Comparison of ENCODE assay signal across 9 cellular contexts in the genomic region with DNA sequence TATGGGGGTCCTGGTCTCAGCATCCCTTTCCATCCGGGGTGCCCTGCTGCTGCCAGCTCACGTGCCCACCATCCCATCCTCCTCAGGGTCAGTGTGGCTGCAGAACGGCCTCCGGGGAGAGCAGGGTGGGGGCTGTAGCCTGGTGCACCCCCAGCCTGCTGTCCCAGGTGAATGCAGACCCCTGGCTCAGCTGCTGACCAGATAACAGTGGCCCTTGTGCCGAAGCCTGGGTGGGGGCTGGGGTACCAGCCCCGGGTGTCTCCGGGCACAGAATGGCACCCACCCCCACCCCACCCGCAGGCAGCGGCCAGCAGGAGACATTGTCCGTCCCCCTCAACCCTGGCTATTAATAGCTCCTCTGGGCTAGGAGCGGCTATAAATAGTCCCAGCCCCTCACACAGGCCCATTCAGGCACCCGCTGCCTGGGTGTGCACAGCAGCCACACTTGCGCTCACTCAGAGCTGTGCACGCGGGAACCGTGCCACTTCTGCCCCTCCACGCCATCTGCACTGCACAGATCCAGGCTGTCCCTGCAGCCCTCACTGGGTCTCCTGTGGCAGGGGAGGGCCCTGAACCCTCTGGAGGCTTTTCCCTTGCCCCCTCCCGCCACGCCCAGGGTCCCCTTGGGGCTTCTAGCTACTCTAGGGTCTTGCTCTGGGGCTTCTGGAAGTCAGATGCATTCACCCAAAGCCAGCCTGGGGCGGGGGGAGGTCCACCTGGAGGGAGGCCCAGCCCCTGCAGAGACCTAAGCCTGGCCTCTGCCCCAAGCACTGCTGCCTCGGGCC. TPM values are rescaled to one million over a fixed set of nuclear protein-coding genes. Genes with fewer than 3 reads are reported as not detected.
DNase-seq lines count a peak whose midpoint lies in the region; ATAC-seq, FAIRE-seq and TF ChIP-seq lines count a peak whose summit lies in the region.
"Had no signal": no experiment of that assay in that cellular context is flagged by ENCODE, and none has a peak within 500 bp of the region (broad histone marks: within the 10 kb centered on the region; RNA-seq: fewer than 3 reads in every experiment).

No MANE protein-coding gene starts in this region.

- in situ Hi-C loops in GM12878 (cut with MboI), result no loop called here

- H3K27me3 ChIP-seq in GM12878 (replicated peaks in 1 of 2; ENCODE audit: control insufficient read depth in 2 of 2, insufficient read depth in 2 of 2, low read length in 1 of 2), result no peaks in the 10 kb centered on the region
- no peaks in the 10 kb centered on the region for H3K27me3 ChIP-seq in right lobe of liver
- no peaks in the 10 kb centered on the region for H3K27me3 ChIP-seq in subcutaneous abdominal adipose tissue (ENCODE audit: control insufficient read depth in 5 of 5, insufficient read depth in 4 of 5, low read length in 5 of 5)

- ATAC-seq in GM12878, result no peak
- ATAC-seq in right lobe of liver, result no peak
- no peak for ATAC-seq in HG02852 (IDR thresholded peaks at IDR 0.05; ENCODE audit: unreplicated experiment)
- no peak for ATAC-seq in HG03432 (IDR thresholded peaks at IDR 0.05; ENCODE audit: unreplicated experiment)

- no TSS peak for BruUV-seq in GM12878 (replicated peaks; lab: Mats Ljungman, UMichigan)

- RAD21 ChIA-PET in GM12878 (lab: Charles Lee; ENCODE audit: unreplicated experiment), result interaction anchor here (1.7 kb wide), 1 partner anchor 25 kb away, joined by 15 read pairs; no protein-coding TSS in a partner anchor

- H4K20me1 ChIP-seq in GM12878 (ENCODE audit: control insufficient read depth, insufficient read depth), result no peaks in the 10 kb centered on the region

- TF ChIP-seq POLR2A in GM12878 (IDR thresholded peaks at IDR 0.05; ENCODE audit: low read depth, low read length), result no peak
- peak; percentile 41 for TF ChIP-seq POLR2A in right lobe of liver (IDR thresholded peaks at IDR 0.05)

- H3K9me3 ChIP-seq in GM12878 (replicated peaks; ENCODE audit: control insufficient read depth, insufficient read depth, low read length) (no peaks in the 10 kb centered on the region), right lobe of liver (no peaks in the 10 kb centered on the region), subcutaneous abdominal adipose tissue (ENCODE audit: control insufficient read depth in 5 of 5, low read length in 5 of 5) (no peaks in the 10 kb centered on the region)

- peaks cover 7% of the 10 kb centered on the region for H3K79me2 ChIP-seq in GM12878 (ENCODE audit: control insufficient read depth, insufficient read depth, low read length)

- H3K9ac ChIP-seq in GM12878 (ENCODE audit: control insufficient read depth, insufficient read depth, low read length) (peak overlapping the region; percentile 61), subcutaneous abdominal adipose tissue (ENCODE audit: low read length in 5 of 5) (peak overlapping the region in 3 of 5 donors; percentile 42 to 69 (median 55))

- no peak for TF ChIP-seq CTCF in GM12878 (IDR thresholded peaks at IDR 0.05 in 2 of 3, conservative IDR thresholded peaks at IDR 0.05 in 1 of 3; ENCODE audit: control insufficient read depth in 2 of 3, extremely low read depth in 1 of 3, insufficient read depth in 1 of 3, low read depth in 3 of 3, low read length in 3 of 3)
- TF ChIP-seq CTCF in right lobe of liver (IDR thresholded peaks at IDR 0.05), result no peak

- DNase-seq in NCI-H2227 (lab: John Stamatoyannopoulos, UW; ENCODE audit: unreplicated experiment) (peak; percentile 32), NCI-H2227 treated with DMSO at 0.1 percent for 48 hours (lab: John Stamatoyannopoulos, UW) (no peak), GM12878 (ENCODE audit: low read depth, low spot score) (no peak), right lobe of liver (peak in 1 of 3 donors; percentile 43), D341Med (ENCODE audit: low spot score) (no peak)
- DNase-seq: NCI-H526 treated with DMSO at 0.1 percent for 48 hours had no signal

- H3K36me3 ChIP-seq in GM12878 (ENCODE audit: control insufficient read depth in 2 of 2, insufficient read depth in 2 of 2, low read length in 1 of 2) (no peaks in the 10 kb centered on the region), right lobe of liver (no peaks in the 10 kb centered on the region), subcutaneous abdominal adipose tissue (ENCODE audit: control insufficient read depth in 5 of 5, insufficient read depth in 5 of 5, low read length in 5 of 5) (no peaks in the 10 kb centered on the region)

- 55% methylated on average over 21 of the region's 21 CpGs for WGBS in GM12878 (ENCODE audit: insufficient coverage, insufficient replicate concordance, low lambda C conversion rate, missing lambda C conversion rate)
- 65% methylated on average over 8 of the region's 21 CpGs for WGBS in right lobe of liver (ENCODE audit: insufficient coverage, low coverage, low lambda C conversion rate, missing lambda C conversion rate)

- SMC1A ChIA-PET in GM12878 (lab: Charles Lee; ENCODE audit: uncharacterized antibody, unreplicated experiment), result no interaction called here

- no peak overlapping the region for H3K27ac ChIP-seq in GM12878 (ENCODE audit: control insufficient read depth, insufficient read depth)
- H3K27ac ChIP-seq in right lobe of liver, result peak overlapping the region; percentile 49 to 82 (median 65)
- peak overlapping the region; percentile 84 for H3K27ac ChIP-seq in subcutaneous abdominal adipose tissue (ENCODE audit: low read depth, low read length)

- H3K4me2 ChIP-seq in GM12878 (ENCODE audit: control insufficient read depth, insufficient read depth), result peak overlapping the region; percentile 77; the same call in 1 of the 2 replicates

- intact Hi-C loops in GM12878 (cut with micrococcal nuclease; ENCODE audit: unreplicated experiment) (loop anchor here (10.0 kb wide), 1 partner anchor 258 kb away; no protein-coding TSS in a partner anchor), right lobe of liver (cut with DNase I) (loop anchor here in 1 of 2 donors (10.0 kb wide), 1 partner anchor 58 kb away; no protein-coding TSS in a partner anchor)

- H3K4me1 ChIP-seq in GM12878 (ENCODE audit: control insufficient read depth, insufficient read depth, low read length) (peaks cover 37% of the 10 kb centered on the region), right lobe of liver (peaks cover 0 to 26% (median 10%) of the 10 kb centered on the region in 4 donors), subcutaneous abdominal adipose tissue (ENCODE audit: control insufficient read depth in 5 of 5, insufficient read depth in 5 of 5, low read length in 5 of 5) (peaks cover 4 to 67% (median 42%) of the 10 kb centered on the region in 5 donors)

- TF ChIP-seq EP300 in GM12878 (IDR thresholded peaks at IDR 0.05; ENCODE audit: borderline replicate concordance in 1 of 2, control insufficient read depth in 1 of 2, low read depth in 2 of 2, low read length in 2 of 2), result no peak

- no peak for TF ChIP-seq RAD21 in GM12878 (IDR thresholded peaks at IDR 0.05; ENCODE audit: insufficient read depth, low read depth, low read length)

- H2AFZ ChIP-seq in GM12878 (ENCODE audit: control insufficient read depth, low read depth, low read length), result no peak overlapping the region

- POLR2A ChIA-PET in GM12878 (lab: Charles Lee), result interaction anchor here (1.2 to 1.8 kb wide), 4 partner anchors 15 to 30 kb away, joined by 3 to 15 read pairs (median 6); a partner anchor contains a TSS

- FAIRE-seq in GM12878 (lab: Jason Lieb, UNC), result no peak

- H3K4me3 ChIP-seq in GM12878 (no peak overlapping the region), right lobe of liver (no peak overlapping the region), subcutaneous abdominal adipose tissue (ENCODE audit: low read depth in 1 of 5, low read length in 5 of 5) (peak overlapping the region in 3 of 5 donors; percentile 17 to 54 (median 36))

- CTCF ChIA-PET in GM12878 (lab: Yijun Ruan, JAX), result interaction anchor here (1.2 to 1.4 kb wide), 4 partner anchors 8 to 40 kb away, joined by 4 to 5 read pairs (median 4); no protein-coding TSS in a partner anchor

RNA-seq across cellular contexts. Expression of a gene that starts 18.7 kb away (rescaled TPM):
- 19.9 and 22.8 TPM in 2 replicates for total RNA-seq in GM12878 (2013; cell fraction: nucleolus; rRNA removed)
- 37.9 and 49.5 TPM in 2 replicates for total RNA-seq in GM12878 (2014; rRNA removed)
- 16.1 and 16.5 TPM in 2 replicates for total RNA-seq in GM12878 (2014; rRNA removed; fragmentation: Illumina TruSeq; extraction: Trizol)
- total RNA-seq in GM12878 (2021), result 40.6 and 48.1 TPM in 2 replicates
- 17.3 TPM for polyA plus RNA-seq in GM12878 (2011; ENCODE audit: low read depth)
- 8.4 and 14.0 TPM in 2 replicates for polyA plus RNA-seq in GM12878 (2011; rRNA removed)
- polyA plus RNA-seq in GM12878 (2011; cell fraction: cytosol; rRNA removed), result 22.4 and 29.3 TPM in 2 replicates
- 40.8 and 53.1 TPM in 2 replicates for polyA plus RNA-seq in GM12878 (2011; cell fraction: nucleus; rRNA removed)
- 33.5 and 34.5 TPM in 2 replicates for polyA plus RNA-seq in GM12878 (2012)
- polyA plus RNA-seq in GM12878 (2014; fragmentation: Illumina TruSeq; extraction: Trizol), result 3.2 and 11.9 TPM in 2 replicates
- 10 to 100 TPM in 1 of 2 experiments, 1 to 10 TPM in 1; 9.4 to 15.0 TPM for polyA plus RNA-seq in GM12878 (2014; fragmentation: Nextera tagmentation; extraction: Ambion mirVana)
- polyA plus RNA-seq in GM12878 (2014; rRNA removed), result 35.7 and 45.0 TPM in 2 replicates
- polyA plus RNA-seq in GM12878 (2016; fragmentation: Nextera tagmentation; extraction: Ambion mirVana), result 100 to 1,000 TPM in 1 of 2 experiments, 10 to 100 TPM in 1; 97.0 to 111 TPM
- polyA minus RNA-seq in GM12878 (2011; rRNA and poly(A)+ RNA removed), result 5.8 and 7.4 TPM in 2 replicates
- 5.6 TPM in 2 replicates for polyA minus RNA-seq in GM12878 (2011; cell fraction: cytosol; rRNA and poly(A)+ RNA removed)
- polyA minus RNA-seq in GM12878 (2011; cell fraction: nucleus; rRNA and poly(A)+ RNA removed), result 5.1 and 8.7 TPM in 2 replicates
- total RNA-seq in right lobe of liver, result 10 to 100 TPM; 26.0 to 56.4 (median 47.8) TPM

RNA-seq across cellular contexts. Expression of a gene that starts 18.9 kb away (rescaled TPM):
- 43.7 and 49.4 TPM in 2 replicates for total RNA-seq in GM12878 (2013; cell fraction: nucleolus; rRNA removed)
- total RNA-seq in GM12878 (2014; rRNA removed) (9.8 and 10.5 TPM in 2 replicates), GM12878 (2014; rRNA removed; fragmentation: Illumina TruSeq; extraction: Trizol) (3.3 and 3.7 TPM in 2 replicates), GM12878 (2021) (15.8 and 16.6 TPM in 2 replicates), right lobe of liver (10 to 100 TPM; 15.1 to 19.0 (median 16.6) TPM)
- polyA plus RNA-seq in GM12878 (2011; ENCODE audit: low read depth), result 4.7 TPM
- polyA plus RNA-seq in GM12878 (2011; rRNA removed) (2.2 and 5.2 TPM in 2 replicates), GM12878 (2014; fragmentation: Illumina TruSeq; extraction: Trizol) (0.79 and 4.3 TPM in 2 replicates), GM12878 (2014; fragmentation: Nextera tagmentation; extraction: Ambion mirVana) (under 1 TPM; 0.22 to 0.37 TPM), GM12878 (2014; rRNA removed) (8.0 and 9.7 TPM in 2 replicates), GM12878 (2016; fragmentation: Nextera tagmentation; extraction: Ambion mirVana) (10 to 100 TPM; 17.9 to 23.4 TPM)
- polyA plus RNA-seq in GM12878 (2011; cell fraction: cytosol; rRNA removed), result 7.2 and 10.1 TPM in 2 replicates
- 18.2 and 19.7 TPM in 2 replicates for polyA plus RNA-seq in GM12878 (2011; cell fraction: nucleus; rRNA removed)
- polyA plus RNA-seq in GM12878 (2012), result 12.4 and 15.1 TPM in 2 replicates
- 6.0 and 20.6 TPM in 2 replicates for polyA minus RNA-seq in GM12878 (2011; rRNA and poly(A)+ RNA removed)
- 3.6 and 4.7 TPM in 2 replicates for polyA minus RNA-seq in GM12878 (2011; cell fraction: cytosol; rRNA and poly(A)+ RNA removed)
- polyA minus RNA-seq in GM12878 (2011; cell fraction: nucleus; rRNA and poly(A)+ RNA removed), result 3.4 and 4.7 TPM in 2 replicates

RNA-seq across cellular contexts. Expression of a gene that starts 23.4 kb away (rescaled TPM):
- total RNA-seq in GM12878 (2013; cell fraction: nucleolus; rRNA removed), result 27.8 and 36.0 TPM in 2 replicates
- 44.7 and 51.8 TPM in 2 replicates for total RNA-seq in GM12878 (2014; rRNA removed)
- total RNA-seq in GM12878 (2014; rRNA removed; fragmentation: Illumina TruSeq; extraction: Trizol), result 11.0 and 11.9 TPM in 2 replicates
- total RNA-seq in GM12878 (2021), result 59.5 and 60.8 TPM in 2 replicates
- 6.5 TPM for polyA plus RNA-seq in GM12878 (2011; ENCODE audit: low read depth)
- polyA plus RNA-seq in GM12878 (2011; rRNA removed), result 8.6 and 12.4 TPM in 2 replicates
- 31.3 and 38.2 TPM in 2 replicates for polyA plus RNA-seq in GM12878 (2011; cell fraction: cytosol; rRNA removed)
- polyA plus RNA-seq in GM12878 (2011; cell fraction: nucleus; rRNA removed), result 84.4 and 94.5 TPM in 2 replicates
- polyA plus RNA-seq in GM12878 (2012), result 30.9 and 46.0 TPM in 2 replicates
- 2.2 and 6.2 TPM in 2 replicates for polyA plus RNA-seq in GM12878 (2014; fragmentation: Illumina TruSeq; extraction: Trizol)
- 1 to 10 TPM in 1 of 2 experiments, under 1 TPM in 1; 0.31 to 1.5 TPM for polyA plus RNA-seq in GM12878 (2014; fragmentation: Nextera tagmentation; extraction: Ambion mirVana)
- 57.0 and 57.8 TPM in 2 replicates for polyA plus RNA-seq in GM12878 (2014; rRNA removed)
- 10 to 100 TPM; 12.4 to 34.3 TPM for polyA plus RNA-seq in GM12878 (2016; fragmentation: Nextera tagmentation; extraction: Ambion mirVana)
- polyA minus RNA-seq in GM12878 (2011; rRNA and poly(A)+ RNA removed), result 3.9 and 14.1 TPM in 2 replicates
- 14.2 and 18.4 TPM in 2 replicates for polyA minus RNA-seq in GM12878 (2011; cell fraction: cytosol; rRNA and poly(A)+ RNA removed)
- 22.6 and 39.2 TPM in 2 replicates for polyA minus RNA-seq in GM12878 (2011; cell fraction: nucleus; rRNA and poly(A)+ RNA removed)
- total RNA-seq in right lobe of liver, result 10 to 100 TPM; 26.7 to 64.4 (median 32.8) TPM

Comparison
In these comparisons a context has a peak if more than half of its experiments do, and no peak if none do; other contexts are left out.
1. H3K4me3 ChIP-seq: peak in subcutaneous abdominal adipose tissue (3 of 5); none in GM12878 (single experiment) and right lobe of liver (0 of 3).